29 cellular contexts compared by ENCODE assay signal in the genomic region with DNA sequence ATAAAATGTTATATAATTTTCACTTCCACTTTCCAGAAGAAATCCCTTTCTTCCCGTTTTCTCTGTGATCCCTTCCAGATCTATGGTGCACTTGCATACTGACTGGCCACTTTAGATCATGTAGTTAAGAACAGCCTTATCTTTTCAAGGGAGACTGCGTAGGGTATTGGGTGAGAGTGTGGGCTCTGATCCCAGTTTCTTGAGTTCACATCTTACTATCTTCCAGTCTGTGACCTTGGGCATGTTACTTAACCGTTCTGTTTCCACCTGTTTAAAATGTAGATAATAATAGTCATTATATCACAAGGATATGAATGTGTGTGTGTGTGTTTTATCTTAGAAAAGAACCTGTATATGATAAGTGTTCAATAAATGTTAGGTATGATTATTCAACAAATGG.
"Had no signal": no experiment of that assay in that cellular context is flagged by ENCODE, and none has a peak within 500 bp of the region (broad histone marks: within the 10 kb centered on the region; RNA-seq: fewer than 3 reads in every experiment).

No MANE protein-coding gene starts in this region.

- H3K27ac Mint-ChIP-seq: immature natural killer cell; memory B cell; natural killer cell; nephron progenitor cell; progenitor cell of endocrine pancreas; stimulated activated naive B cell treated with anti-CD40 and anti-IgM and Interleukin-4, amounts not matched to agents 10 μg/mL and 1 μg/mL and 100 μg/mL, for 72 hours had no signal

- H3K4me1 ChIP-seq: heart left ventricle, left ventricle myocardium inferior, parathyroid adenoma, right atrium auricular region, testis, thyroid gland, upper lobe of right lung had no signal

- H3K4me3 Mint-ChIP-seq: immature natural killer cell; memory B cell; naive B cell; natural killer cell; nephron progenitor cell; stimulated activated naive B cell treated with anti-CD40 and anti-IgM and Interleukin-4, amounts not matched to agents 10 μg/mL and 1 μg/mL and 100 μg/mL, for 72 hours had no signal

- H3K9me3 ChIP-seq: heart left ventricle, left ventricle myocardium inferior, mucosa of descending colon, right atrium auricular region, right lobe of liver, stomach, testis, thyroid gland, upper lobe of right lung had no signal

- DNase-seq: glutamatergic neuron; heart left ventricle; hypothalamus; immature natural killer cell; kidney; left colon; left ventricle myocardium inferior; midbrain; mucosa of descending colon; naive B cell; natural killer cell; nephron progenitor cell; right lobe of liver; stimulated activated CD4-positive, alpha-beta T cell treated with anti-CD3 and anti-CD28 coated beads, Interleukin-12 subunit alpha, Interleukin-12 subunit beta, amount 100 ng/mL, for 4 hours; stimulated activated CD4-positive, alpha-beta T cell treated with anti-CD3 and anti-CD28 coated beads, Interleukin-15, amount 100 ng/mL, for 24 hours; stimulated activated CD4-positive, alpha-beta T cell treated with anti-CD3 and anti-CD28 coated beads, Interleukin-2, amount 100 ng/mL, for 24 hours; stimulated activated CD4-positive, alpha-beta T cell treated with anti-CD3 and anti-CD28 coated beads, Interleukin-4, amount 100 ng/mL, for 1 hour; stimulated activated naive B cell treated with anti-CD40 and anti-IgM and Interleukin-4, amounts not matched to agents 10 μg/mL and 1 μg/mL and 100 μg/mL, for 72 hours; stimulated activated naive CD8-positive, alpha-beta T cell treated with anti-CD3 and anti-CD28 coated beads, Interleukin-15, Interleukin-2, amounts not matched to agents 100 U/mL and 50 U/mL, for 24 hours; stomach; testis; trophoblast cell; upper lobe of right lung had no signal

- H3K4me3 ChIP-seq: heart left ventricle, left ventricle myocardium inferior, lung, mucosa of descending colon, right atrium auricular region, right lobe of liver, stomach, testis, thyroid gland, upper lobe of right lung had no signal

- ATAC-seq: heart left ventricle; left colon; mucosa of descending colon; natural killer cell; stimulated activated naive B cell treated with anti-CD40 and anti-IgM and Interleukin-4, amounts not matched to agents 10 μg/mL and 1 μg/mL and 100 μg/mL, for 72 hours; stimulated activated naive CD8-positive, alpha-beta T cell treated with anti-CD3 and anti-CD28 coated beads, Interleukin-15, Interleukin-2, amounts not matched to agents 100 U/mL and 50 U/mL, for 24 hours; upper lobe of right lung had no signal

- H3K9me3 Mint-ChIP-seq: immature natural killer cell; memory B cell; naive B cell; natural killer cell; nephron progenitor cell; stimulated activated naive B cell treated with anti-CD40 and anti-IgM and Interleukin-4, amounts not matched to agents 10 μg/mL and 1 μg/mL and 100 μg/mL, for 72 hours had no signal

- H3K27me3 ChIP-seq: heart left ventricle, right atrium auricular region, right lobe of liver, stomach, testis, thyroid gland, upper lobe of right lung had no signal

- H3K27ac ChIP-seq: heart left ventricle, left ventricle myocardium inferior, parathyroid adenoma, right atrium auricular region, testis, thyroid gland, upper lobe of right lung had no signal

- H3K27me3 Mint-ChIP-seq: memory B cell; naive B cell; progenitor cell of endocrine pancreas; stimulated activated naive B cell treated with anti-CD40 and anti-IgM and Interleukin-4, amounts not matched to agents 10 μg/mL and 1 μg/mL and 100 μg/mL, for 72 hours had no signal

- H3K4me1 Mint-ChIP-seq: immature natural killer cell; memory B cell; natural killer cell; nephron progenitor cell; stimulated activated naive B cell treated with anti-CD40 and anti-IgM and Interleukin-4, amounts not matched to agents 10 μg/mL and 1 μg/mL and 100 μg/mL, for 72 hours had no signal
